ENCODE assay signal across 1 cellular context in the genomic region with DNA sequence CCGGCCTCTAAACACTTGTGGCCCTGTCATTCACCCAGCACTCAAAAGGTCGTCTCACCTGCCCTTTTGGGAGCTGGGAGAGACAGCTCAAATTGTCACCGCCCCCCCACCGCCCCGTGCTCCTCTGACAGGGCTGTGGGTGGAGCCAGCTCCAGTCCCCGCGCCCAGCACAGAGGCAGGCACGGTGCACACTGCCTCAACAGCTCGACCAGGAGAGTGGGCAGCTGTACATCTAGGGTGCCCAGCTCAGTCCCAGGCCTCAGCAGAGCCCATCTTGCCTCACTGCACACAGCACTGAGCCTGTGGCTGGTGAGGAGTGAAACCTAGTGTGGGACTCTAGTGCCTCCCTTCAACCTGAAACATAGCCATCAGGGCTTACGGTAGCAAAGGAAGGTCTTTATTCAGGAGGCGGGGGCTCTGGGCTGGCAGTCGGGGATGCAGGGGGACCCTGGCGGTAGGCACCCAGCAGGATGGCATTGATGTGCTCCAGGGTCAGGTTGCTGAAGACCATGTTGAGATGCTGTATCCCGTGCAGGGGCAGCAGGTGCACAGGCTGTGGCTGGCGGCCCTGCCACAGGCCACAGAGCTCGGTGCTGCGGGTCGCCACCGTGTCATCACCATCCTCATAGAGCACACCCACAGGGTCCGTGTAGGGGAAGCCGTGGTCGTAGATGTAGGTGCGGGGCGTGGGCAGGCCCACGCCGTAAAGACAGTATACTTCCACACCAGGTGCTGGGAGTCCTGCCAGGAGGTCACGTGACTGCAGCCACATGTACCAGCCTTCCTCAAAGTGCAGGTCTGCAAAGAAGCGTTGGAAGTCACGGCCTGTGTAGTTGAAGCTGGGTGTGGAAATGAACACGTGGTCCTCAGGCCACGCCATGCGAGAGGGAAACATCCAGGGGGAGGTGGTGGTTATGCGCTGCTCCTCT.
TF ChIP-seq lines count a peak whose summit lies in the region.

No MANE protein-coding gene starts in this region.

TF ChIP-seq in HepG2, 621 proteins besides CTCF, POLR2A, EP300 and RAD21 (continued from another document and continues in another):
- TF ChIP-seq, protein P1, sequence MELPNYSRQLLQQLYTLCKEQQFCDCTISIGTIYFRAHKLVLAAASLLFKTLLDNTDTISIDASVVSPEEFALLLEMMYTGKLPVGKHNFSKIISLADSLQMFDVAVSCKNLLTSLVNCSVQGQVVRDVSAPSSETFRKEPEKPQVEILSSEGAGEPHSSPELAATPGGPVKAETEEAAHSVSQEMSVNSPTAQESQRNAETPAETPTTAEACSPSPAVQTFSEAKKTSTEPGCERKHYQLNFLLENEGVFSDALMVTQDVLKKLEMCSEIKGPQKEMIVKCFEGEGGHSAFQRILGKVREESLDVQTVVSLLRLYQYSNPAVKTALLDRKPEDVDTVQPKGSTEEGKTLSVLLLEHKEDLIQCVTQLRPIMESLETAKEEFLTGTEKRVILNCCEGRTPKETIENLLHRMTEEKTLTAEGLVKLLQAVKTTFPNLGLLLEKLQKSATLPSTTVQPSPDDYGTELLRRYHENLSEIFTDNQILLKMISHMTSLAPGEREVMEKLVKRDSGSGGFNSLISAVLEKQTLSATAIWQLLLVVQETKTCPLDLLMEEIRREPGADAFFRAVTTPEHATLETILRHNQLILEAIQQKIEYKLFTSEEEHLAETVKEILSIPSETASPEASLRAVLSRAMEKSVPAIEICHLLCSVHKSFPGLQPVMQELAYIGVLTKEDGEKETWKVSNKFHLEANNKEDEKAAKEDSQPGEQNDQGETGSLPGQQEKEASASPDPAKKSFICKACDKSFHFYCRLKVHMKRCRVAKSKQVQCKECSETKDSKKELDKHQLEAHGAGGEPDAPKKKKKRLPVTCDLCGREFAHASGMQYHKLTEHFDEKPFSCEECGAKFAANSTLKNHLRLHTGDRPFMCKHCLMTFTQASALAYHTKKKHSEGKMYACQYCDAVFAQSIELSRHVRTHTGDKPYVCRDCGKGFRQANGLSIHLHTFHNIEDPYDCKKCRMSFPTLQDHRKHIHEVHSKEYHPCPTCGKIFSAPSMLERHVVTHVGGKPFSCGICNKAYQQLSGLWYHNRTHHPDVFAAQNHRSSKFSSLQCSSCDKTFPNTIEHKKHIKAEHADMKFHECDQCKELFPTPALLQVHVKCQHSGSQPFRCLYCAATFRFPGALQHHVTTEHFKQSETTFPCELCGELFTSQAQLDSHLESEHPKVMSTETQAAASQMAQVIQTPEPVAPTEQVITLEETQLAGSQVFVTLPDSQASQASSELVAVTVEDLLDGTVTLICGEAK (IDR thresholded peaks at IDR 0.05): no peak
- TF ChIP-seq, protein P1 (CRISPR knock-in tag; IDR thresholded peaks at IDR 0.05): 0 out of 2 replicates have a peak, but pooled peaks have one; percentile 50
- TF ChIP-seq ZNF274 (CRISPR knock-in tag; IDR thresholded peaks at IDR 0.05): peak; percentile 64; the same call in 1 of the 2 replicates
- peak; percentile 62; the same call in 1 of the 2 replicates for TF ChIP-seq ZNF564 (CRISPR knock-in tag; IDR thresholded peaks at IDR 0.05)
- TF ChIP-seq, protein P2, sequence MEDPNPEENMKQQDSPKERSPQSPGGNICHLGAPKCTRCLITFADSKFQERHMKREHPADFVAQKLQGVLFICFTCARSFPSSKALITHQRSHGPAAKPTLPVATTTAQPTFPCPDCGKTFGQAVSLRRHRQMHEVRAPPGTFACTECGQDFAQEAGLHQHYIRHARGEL (CRISPR knock-in tag; IDR thresholded peaks at IDR 0.05): 0 out of 2 replicates have a peak, but pooled peaks have one; percentile 41
- TF ChIP-seq, protein P3, sequence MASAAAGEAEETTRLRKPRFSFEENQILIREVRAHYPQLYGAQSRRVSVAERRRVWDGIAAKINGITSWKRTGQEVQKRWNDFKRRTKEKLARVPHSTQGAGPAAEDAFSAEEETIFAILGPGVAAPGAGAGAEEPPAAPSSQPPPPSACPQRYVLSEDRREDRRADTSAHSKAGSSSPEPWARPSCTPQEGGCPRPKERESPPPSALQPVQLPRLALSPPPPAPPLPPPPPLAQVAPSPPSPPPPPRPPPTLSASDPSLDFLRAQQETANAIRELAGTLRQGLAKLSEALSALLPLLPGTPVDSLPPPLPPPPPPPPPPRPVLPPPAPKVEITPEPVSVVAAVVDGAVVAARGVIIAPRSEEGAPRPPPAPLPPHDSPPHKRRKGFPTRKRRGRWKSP (CRISPR knock-in tag; IDR thresholded peaks at IDR 0.05): no peak
- TF ChIP-seq SAFB2 (CRISPR knock-in tag; IDR thresholded peaks at IDR 0.05; ENCODE audit: borderline replicate concordance, low read depth): peak; percentile 72; the same call in 1 of the 2 replicates
- TF ChIP-seq, protein P4, sequence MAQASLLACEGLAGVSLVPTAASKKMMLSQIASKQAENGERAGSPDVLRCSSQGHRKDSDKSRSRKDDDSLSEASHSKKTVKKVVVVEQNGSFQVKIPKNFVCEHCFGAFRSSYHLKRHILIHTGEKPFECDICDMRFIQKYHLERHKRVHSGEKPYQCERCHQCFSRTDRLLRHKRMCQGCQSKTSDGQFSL (CRISPR knock-in tag; IDR thresholded peaks at IDR 0.05): peak; percentile 85
- peak; percentile 72; the same call in 1 of the 2 replicates for TF ChIP-seq ZNF350 (CRISPR knock-in tag; IDR thresholded peaks at IDR 0.05; ENCODE audit: borderline replicate concordance, low read depth)
- peak; percentile 27; the same call in 1 of the 2 replicates for TF ChIP-seq KDM2A (CRISPR knock-in tag; IDR thresholded peaks at IDR 0.05; ENCODE audit: borderline replicate concordance, low read depth)
- TF ChIP-seq RBAK (CRISPR knock-in tag; IDR thresholded peaks at IDR 0.05): peak; percentile 26; the same call in 1 of the 2 replicates
- peak; percentile 50 for TF ChIP-seq BORCS8-MEF2B (CRISPR knock-in tag; IDR thresholded peaks at IDR 0.05)
- peak; percentile 47 for TF ChIP-seq KDM5B (CRISPR knock-in tag; IDR thresholded peaks at IDR 0.05; ENCODE audit: borderline replicate concordance)
- TF ChIP-seq EEA1 (CRISPR knock-in tag; IDR thresholded peaks at IDR 0.05; ENCODE audit: borderline replicate concordance): peak; percentile 64; the same call in 1 of the 2 replicates
- TF ChIP-seq SOX6 (IDR thresholded peaks at IDR 0.05): no peak
- 0 out of 2 replicates have a peak, but pooled peaks have one; percentile 17 for TF ChIP-seq SOX6 (CRISPR knock-in tag; IDR thresholded peaks at IDR 0.05)
- peak; percentile 87 for TF ChIP-seq AKAP8 (CRISPR knock-in tag; IDR thresholded peaks at IDR 0.05)
- 0 out of 2 replicates have a peak, but pooled peaks have one; percentile 37 for TF ChIP-seq ZNF260 (CRISPR knock-in tag; IDR thresholded peaks at IDR 0.05; ENCODE audit: borderline replicate concordance, low read depth)
- peak; percentile 76 for TF ChIP-seq RBFOX2 (IDR thresholded peaks at IDR 0.05; ENCODE audit: low read depth, low read length)
- no peak for TF ChIP-seq ZNF615 (CRISPR knock-in tag; IDR thresholded peaks at IDR 0.05; ENCODE audit: borderline replicate concordance)
- TF ChIP-seq AGO1 (IDR thresholded peaks at IDR 0.05; ENCODE audit: low read depth, low read length, poor library complexity, severe bottlenecking): peak; percentile 91
- TF ChIP-seq, protein P5, sequence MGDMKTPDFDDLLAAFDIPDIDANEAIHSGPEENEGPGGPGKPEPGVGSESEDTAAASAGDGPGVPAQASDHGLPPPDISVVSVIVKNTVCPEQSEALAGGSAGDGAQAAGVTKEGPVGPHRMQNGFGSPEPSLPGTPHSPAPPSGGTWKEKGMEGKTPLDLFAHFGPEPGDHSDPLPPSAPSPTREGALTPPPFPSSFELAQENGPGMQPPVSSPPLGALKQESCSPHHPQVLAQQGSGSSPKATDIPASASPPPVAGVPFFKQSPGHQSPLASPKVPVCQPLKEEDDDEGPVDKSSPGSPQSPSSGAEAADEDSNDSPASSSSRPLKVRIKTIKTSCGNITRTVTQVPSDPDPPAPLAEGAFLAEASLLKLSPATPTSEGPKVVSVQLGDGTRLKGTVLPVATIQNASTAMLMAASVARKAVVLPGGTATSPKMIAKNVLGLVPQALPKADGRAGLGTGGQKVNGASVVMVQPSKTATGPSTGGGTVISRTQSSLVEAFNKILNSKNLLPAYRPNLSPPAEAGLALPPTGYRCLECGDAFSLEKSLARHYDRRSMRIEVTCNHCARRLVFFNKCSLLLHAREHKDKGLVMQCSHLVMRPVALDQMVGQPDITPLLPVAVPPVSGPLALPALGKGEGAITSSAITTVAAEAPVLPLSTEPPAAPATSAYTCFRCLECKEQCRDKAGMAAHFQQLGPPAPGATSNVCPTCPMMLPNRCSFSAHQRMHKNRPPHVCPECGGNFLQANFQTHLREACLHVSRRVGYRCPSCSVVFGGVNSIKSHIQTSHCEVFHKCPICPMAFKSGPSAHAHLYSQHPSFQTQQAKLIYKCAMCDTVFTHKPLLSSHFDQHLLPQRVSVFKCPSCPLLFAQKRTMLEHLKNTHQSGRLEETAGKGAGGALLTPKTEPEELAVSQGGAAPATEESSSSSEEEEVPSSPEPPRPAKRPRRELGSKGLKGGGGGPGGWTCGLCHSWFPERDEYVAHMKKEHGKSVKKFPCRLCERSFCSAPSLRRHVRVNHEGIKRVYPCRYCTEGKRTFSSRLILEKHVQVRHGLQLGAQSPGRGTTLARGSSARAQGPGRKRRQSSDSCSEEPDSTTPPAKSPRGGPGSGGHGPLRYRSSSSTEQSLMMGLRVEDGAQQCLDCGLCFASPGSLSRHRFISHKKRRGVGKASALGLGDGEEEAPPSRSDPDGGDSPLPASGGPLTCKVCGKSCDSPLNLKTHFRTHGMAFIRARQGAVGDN (CRISPR knock-in tag; IDR thresholded peaks at IDR 0.05): peak; percentile 49; the same call in 1 of the 2 replicates
- TF ChIP-seq, protein P6, sequence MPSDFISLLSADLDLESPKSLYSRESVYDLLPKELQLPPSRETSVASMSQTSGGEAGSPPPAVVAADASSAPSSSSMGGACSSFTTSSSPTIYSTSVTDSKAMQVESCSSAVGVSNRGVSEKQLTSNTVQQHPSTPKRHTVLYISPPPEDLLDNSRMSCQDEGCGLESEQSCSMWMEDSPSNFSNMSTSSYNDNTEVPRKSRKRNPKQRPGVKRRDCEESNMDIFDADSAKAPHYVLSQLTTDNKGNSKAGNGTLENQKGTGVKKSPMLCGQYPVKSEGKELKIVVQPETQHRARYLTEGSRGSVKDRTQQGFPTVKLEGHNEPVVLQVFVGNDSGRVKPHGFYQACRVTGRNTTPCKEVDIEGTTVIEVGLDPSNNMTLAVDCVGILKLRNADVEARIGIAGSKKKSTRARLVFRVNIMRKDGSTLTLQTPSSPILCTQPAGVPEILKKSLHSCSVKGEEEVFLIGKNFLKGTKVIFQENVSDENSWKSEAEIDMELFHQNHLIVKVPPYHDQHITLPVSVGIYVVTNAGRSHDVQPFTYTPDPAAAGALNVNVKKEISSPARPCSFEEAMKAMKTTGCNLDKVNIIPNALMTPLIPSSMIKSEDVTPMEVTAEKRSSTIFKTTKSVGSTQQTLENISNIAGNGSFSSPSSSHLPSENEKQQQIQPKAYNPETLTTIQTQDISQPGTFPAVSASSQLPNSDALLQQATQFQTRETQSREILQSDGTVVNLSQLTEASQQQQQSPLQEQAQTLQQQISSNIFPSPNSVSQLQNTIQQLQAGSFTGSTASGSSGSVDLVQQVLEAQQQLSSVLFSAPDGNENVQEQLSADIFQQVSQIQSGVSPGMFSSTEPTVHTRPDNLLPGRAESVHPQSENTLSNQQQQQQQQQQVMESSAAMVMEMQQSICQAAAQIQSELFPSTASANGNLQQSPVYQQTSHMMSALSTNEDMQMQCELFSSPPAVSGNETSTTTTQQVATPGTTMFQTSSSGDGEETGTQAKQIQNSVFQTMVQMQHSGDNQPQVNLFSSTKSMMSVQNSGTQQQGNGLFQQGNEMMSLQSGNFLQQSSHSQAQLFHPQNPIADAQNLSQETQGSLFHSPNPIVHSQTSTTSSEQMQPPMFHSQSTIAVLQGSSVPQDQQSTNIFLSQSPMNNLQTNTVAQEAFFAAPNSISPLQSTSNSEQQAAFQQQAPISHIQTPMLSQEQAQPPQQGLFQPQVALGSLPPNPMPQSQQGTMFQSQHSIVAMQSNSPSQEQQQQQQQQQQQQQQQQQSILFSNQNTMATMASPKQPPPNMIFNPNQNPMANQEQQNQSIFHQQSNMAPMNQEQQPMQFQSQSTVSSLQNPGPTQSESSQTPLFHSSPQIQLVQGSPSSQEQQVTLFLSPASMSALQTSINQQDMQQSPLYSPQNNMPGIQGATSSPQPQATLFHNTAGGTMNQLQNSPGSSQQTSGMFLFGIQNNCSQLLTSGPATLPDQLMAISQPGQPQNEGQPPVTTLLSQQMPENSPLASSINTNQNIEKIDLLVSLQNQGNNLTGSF (CRISPR knock-in tag; IDR thresholded peaks at IDR 0.05): no peak
- TF ChIP-seq ZSCAN31 (CRISPR knock-in tag; IDR thresholded peaks at IDR 0.05; ENCODE audit: low read depth): peak; percentile 47; the same call in 1 of the 2 replicates
